16 cellular contexts compared by ENCODE assay signal in genomic region chr9:129547063-129547462, GRCh38.
DNase-seq lines count a peak whose midpoint lies in the region; ATAC-seq and TF ChIP-seq lines count a peak whose summit lies in the region.
"Had no signal": no experiment of that assay in that cellular context is flagged by ENCODE, and none has a peak within 500 bp of the region (broad histone marks: within the 10 kb centered on the region; RNA-seq: fewer than 3 reads in every experiment).

No MANE protein-coding gene starts in this region.

- no peaks in the 10 kb centered on the region for H3K9me3 Mint-ChIP-seq in endodermal cell
- H3K9me3 Mint-ChIP-seq: CD8-positive, alpha-beta memory T cell had no signal

- H3K4ac ChIP-seq in neuronal stem cell (ENCODE audit: low read length): no peak overlapping the region

- no peak overlapping the region for H3K23ac ChIP-seq in neuronal stem cell (ENCODE audit: low read depth, low read length, poor library complexity)

- no peak overlapping the region for H3K14ac ChIP-seq in neuronal stem cell (ENCODE audit: low read length)

- TF ChIP-seq CTCF in heart left ventricle (IDR thresholded peaks at IDR 0.05): no peak
- TF ChIP-seq CTCF in endodermal cell (conservative IDR thresholded peaks at IDR 0.05): no peak

- peaks cover 0 to 14% (median 0%) of the 10 kb centered on the region in 9 donors for H3K27me3 ChIP-seq in heart left ventricle
- no peaks in the 10 kb centered on the region for H3K27me3 ChIP-seq in endodermal cell (ENCODE audit: control insufficient read depth, insufficient read depth, low read length, poor library complexity, severe bottlenecking)
- no peaks in the 10 kb centered on the region for H3K27me3 ChIP-seq in neuronal stem cell (ENCODE audit: control insufficient read depth in 3 of 3, insufficient read depth in 3 of 3, low read depth in 1 of 3, low read length in 3 of 3)

- H2AK5ac ChIP-seq in neuronal stem cell (ENCODE audit: low read depth, low read length): no peak overlapping the region

- DNase-seq in cardiac septum (ENCODE audit: low spot score) (peak; percentile 49), heart left ventricle (no peak), endodermal cell (peak; percentile 25), neuronal stem cell (ENCODE audit: low spot score) (no peak), ureter (ENCODE audit: low spot score) (peak; percentile 39), kidney tubule cell (ENCODE audit: low spot score) (no peak)
- no peak for DNase-seq in activated effector memory CD4-positive, alpha-beta T cell treated with Interleukin-2 at 50 U/mL for 16 hours
- DNase-seq: 8988T; CD4-positive, CD25-positive, alpha-beta regulatory T cell; CD8-positive, alpha-beta memory T cell; COR-L47; GM23248 had no signal

- no peak overlapping the region for H3K4me3 Mint-ChIP-seq in endodermal cell
- H3K4me3 Mint-ChIP-seq: B cell; CD4-positive, CD25-positive, alpha-beta regulatory T cell had no signal

- no peak for TF ChIP-seq POLR2A in heart left ventricle (IDR thresholded peaks at IDR 0.05)

- H3K27ac ChIP-seq in heart left ventricle (no peak overlapping the region), endodermal cell (ENCODE audit: low read depth, low read length) (no peak overlapping the region), neuronal stem cell (replicated peaks; ENCODE audit: low read length) (no peak overlapping the region)
- H3K27ac ChIP-seq: BLaER1 treated with 17β-estradiol and CSF1 and Interleukin-3, amounts not matched to agents 10 nM and 100 nM; GM23248 had no signal

- 81 to 88% (median 85%) methylated on average over 4 of the region's 4 CpGs for WGBS in heart left ventricle, 4 donors
- 93% methylated on average over 4 of the region's 4 CpGs; no CpG with 5 or more reads in 1 of the 2 experiments for WGBS in endodermal cell (ENCODE audit: insufficient coverage in 1 of 2, insufficient read length in 1 of 2), 2 experiments
- WGBS in neuronal stem cell (ENCODE audit: extremely low coverage in 2 of 2, insufficient read length in 2 of 2, insufficient replicate concordance in 1 of 2), 2 donors: no CpG with 5 or more reads among the region's 4 CpGs

- H3K9ac ChIP-seq in endodermal cell (ENCODE audit: extremely low read depth, low read length, poor library complexity, severe bottlenecking) (no peak overlapping the region), neuronal stem cell (ENCODE audit: low read depth, low read length, poor library complexity) (no peak overlapping the region)
- H3K9ac ChIP-seq: BLaER1 treated with 17β-estradiol and CSF1 and Interleukin-3, amounts not matched to agents 10 nM and 100 nM; GM23248 had no signal

- no peak overlapping the region for H2AFZ ChIP-seq in neuronal stem cell (ENCODE audit: low read length)
- H2AFZ ChIP-seq: GM23248 had no signal

- no peak overlapping the region for H2BK15ac ChIP-seq in neuronal stem cell (ENCODE audit: low read length)

- no peaks in the 10 kb centered on the region for H3K79me1 ChIP-seq in neuronal stem cell (ENCODE audit: low read depth, low read length)

- H3K4me2 ChIP-seq in neuronal stem cell (ENCODE audit: insufficient read depth, low read length, poor library complexity, severe bottlenecking): no peak overlapping the region
- H3K4me2 ChIP-seq: BLaER1 treated with 17β-estradiol and CSF1 and Interleukin-3, amounts not matched to agents 10 nM and 100 nM had no signal

- H2BK5ac ChIP-seq in neuronal stem cell (ENCODE audit: low read length): no peak overlapping the region

- no peak overlapping the region for H2BK12ac ChIP-seq in neuronal stem cell (ENCODE audit: low read length)

- H3K4me1 ChIP-seq in heart left ventricle (peaks cover 0 to 33% (median 24%) of the 10 kb centered on the region in 12 donors), endodermal cell (ENCODE audit: control insufficient read depth, insufficient read depth, low read length) (no peaks in the 10 kb centered on the region), neuronal stem cell (ENCODE audit: control insufficient read depth in 2 of 2, insufficient read depth in 1 of 2, low read depth in 1 of 2, low read length in 2 of 2) (peaks cover 0 to 8% of the 10 kb centered on the region in 2 donors)
- H3K4me1 ChIP-seq: HAP-1 had no signal

- no peak overlapping the region for H4K8ac ChIP-seq in neuronal stem cell (ENCODE audit: low read depth, low read length)

- no peaks in the 10 kb centered on the region for H3K36me3 Mint-ChIP-seq in endodermal cell (ENCODE audit: low read depth)
- H3K36me3 Mint-ChIP-seq: CD4-positive, CD25-positive, alpha-beta regulatory T cell; CD8-positive, alpha-beta memory T cell had no signal

- H3K18ac ChIP-seq in neuronal stem cell (ENCODE audit: low read length): peak overlapping the region; percentile 7

- no peak overlapping the region for H3K27ac Mint-ChIP-seq in endodermal cell
- H3K27ac Mint-ChIP-seq: B cell; CD4-positive, CD25-positive, alpha-beta regulatory T cell had no signal

- peaks cover 6% of the 10 kb centered on the region for H3K4me1 Mint-ChIP-seq in endodermal cell

- H3K4me3 ChIP-seq in heart left ventricle (no peak overlapping the region), endodermal cell (ENCODE audit: low read length) (no peak overlapping the region), neuronal stem cell (ENCODE audit: low read length in 2 of 2) (no peak overlapping the region)
- H3K4me3 ChIP-seq: BLaER1 treated with 17β-estradiol and CSF1 and Interleukin-3, amounts not matched to agents 10 nM and 100 nM; GM23248; HAP-1 had no signal

- no peak overlapping the region for H2BK120ac ChIP-seq in neuronal stem cell (ENCODE audit: low read depth, low read length)

- H3K9me3 ChIP-seq in heart left ventricle (no peaks in the 10 kb centered on the region), endodermal cell (ENCODE audit: control insufficient read depth, low read length) (no peaks in the 10 kb centered on the region), neuronal stem cell (replicated peaks in 1 of 2; ENCODE audit: control insufficient read depth in 2 of 2, insufficient read depth in 1 of 2, low read depth in 1 of 2, low read length in 2 of 2) (no peaks in the 10 kb centered on the region)
- H3K9me3 ChIP-seq: BLaER1 treated with 17β-estradiol and CSF1 and Interleukin-3, amounts not matched to agents 10 nM and 100 nM; HAP-1 had no signal

- ATAC-seq in heart left ventricle (no peak), GM19397 (IDR thresholded peaks at IDR 0.05; ENCODE audit: unreplicated experiment) (no peak)

- H4K91ac ChIP-seq in neuronal stem cell (ENCODE audit: low read depth, low read length, poor library complexity): no peak overlapping the region

- H3K27me3 Mint-ChIP-seq in endodermal cell (ENCODE audit: insufficient read depth): peaks cover 21% of the 10 kb centered on the region

- H3K36me3 ChIP-seq in heart left ventricle (no peaks in the 10 kb centered on the region), endodermal cell (ENCODE audit: control insufficient read depth, insufficient read depth, low read length) (no peaks in the 10 kb centered on the region), neuronal stem cell (replicated peaks in 1 of 2; ENCODE audit: control insufficient read depth in 2 of 2, insufficient read depth in 2 of 2, low read length in 2 of 2) (no peaks in the 10 kb centered on the region)
- H3K36me3 ChIP-seq: BLaER1 treated with 17β-estradiol and CSF1 and Interleukin-3, amounts not matched to agents 10 nM and 100 nM; HAP-1 had no signal

- intact Hi-C loops in cardiac septum (cut with DNase I): loop anchor here (2.0 kb wide), 1 partner anchor 42 kb away; no protein-coding TSS in a partner anchor
- intact Hi-C loops in heart left ventricle (cut with DNase I): loop anchor here in 6 of 10 donors (5.0 kb wide), 3 partner anchors 40 to 50 kb away; no protein-coding TSS in a partner anchor

Comparison
In these comparisons a context has a peak if more than half of its experiments do, and no peak if none do; other contexts are left out.
1. DNase-seq: peak in cardiac septum (single experiment), endodermal cell (single experiment) and ureter (single experiment); none in heart left ventricle (0 of 5), neuronal stem cell (single experiment), activated effector memory CD4-positive, alpha-beta T cell treated with Interleukin-2 at 50 U/mL for 16 hours (single experiment) and kidney tubule cell (single experiment).